13 cellular contexts compared by ENCODE assay signal in the genomic region with DNA sequence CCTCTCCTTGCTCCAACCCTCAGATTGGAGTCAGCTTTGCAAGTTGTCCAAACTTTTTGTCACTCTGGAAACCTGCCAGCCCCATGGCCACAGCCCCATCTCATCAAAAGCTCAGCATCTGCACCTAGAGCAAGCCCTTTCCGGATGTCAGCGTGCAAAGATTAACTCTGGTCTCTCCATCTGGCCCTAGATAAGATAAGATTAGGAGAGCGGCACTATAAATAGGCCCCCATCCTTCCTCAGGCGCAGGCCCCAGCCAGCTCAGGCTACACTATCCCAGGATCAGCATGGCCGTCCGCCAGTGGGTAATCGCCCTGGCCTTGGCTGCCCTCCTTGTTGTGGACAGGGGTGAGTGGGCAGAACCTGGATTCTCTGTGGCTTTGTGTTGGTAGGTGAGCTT. TPM values are rescaled to one million over a fixed set of nuclear protein-coding genes. Genes with fewer than 3 reads are reported as not detected.
DNase-seq lines count a peak whose midpoint lies in the region; ATAC-seq, FAIRE-seq and TF ChIP-seq lines count a peak whose summit lies in the region.
"Had no signal": no experiment of that assay in that cellular context is flagged by ENCODE, and none has a peak within 500 bp of the region (broad histone marks: within the 10 kb centered on the region; RNA-seq: fewer than 3 reads in every experiment).

A gene with protein sequence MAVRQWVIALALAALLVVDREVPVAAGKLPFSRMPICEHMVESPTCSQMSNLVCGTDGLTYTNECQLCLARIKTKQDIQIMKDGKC (plus strand): TSS at position 246 of the 400 bp plus-strand sequence. CDS start 42 bp downstream, at position 288.

- in situ Hi-C loops in KBM-7 (cut with MboI; ENCODE audit: low pct_unique_long_range_greater_than_20kb, low sequenced_read_pairs): no loop called here

- no peak within 1 kb of the TSS for H3K4me3 ChIP-seq in A549
- no peak within 1 kb of the TSS for H3K4me3 ChIP-seq in astrocyte (ENCODE audit: insufficient read depth, low read depth, low read length)

- no peak within 1 kb of the TSS for H3K4me2 ChIP-seq in A549
- no peak within 1 kb of the TSS for H3K4me2 ChIP-seq in astrocyte (ENCODE audit: low read length)

- no peak for DNase-seq in A549 (ENCODE audit: low read depth in 1 of 2, low spot score in 1 of 2)
- DNase-seq in KBM-7: peak; percentile 97
- DNase-seq in astrocyte (ENCODE audit: low read depth): peak; percentile 61
- DNase-seq in mesothelial cell of epicardium (ENCODE audit: low spot score in 2 of 2, unreplicated experiment in 2 of 2): no peak
- DNase-seq in GM19239 (ENCODE audit: insufficient read length, low spot score): no peak
- DNase-seq: GDM1, islet precursor cell, RPMI8226 had no signal

- no peak within 1 kb of the TSS for H2AFZ ChIP-seq in astrocyte (ENCODE audit: low read depth, low read length)

- H3K36me3 ChIP-seq in astrocyte (ENCODE audit: insufficient read depth, low read length): no peaks in the 10 kb centered on the region

- TF ChIP-seq EP300 in A549 (IDR thresholded peaks at IDR 0.05): no peak

- no peaks in the 10 kb centered on the region for H3K4me1 Mint-ChIP-seq in astrocyte (ENCODE audit: low read depth, unreplicated experiment)
- peaks cover 6% of the 10 kb centered on the region for H3K4me1 Mint-ChIP-seq in mesothelial cell of epicardium

- TF ChIP-seq CTCF in A549 (IDR thresholded peaks at IDR 0.05): no peak
- no peak for TF ChIP-seq CTCF in astrocyte (IDR thresholded peaks at IDR 0.05; ENCODE audit: insufficient read depth, low read depth, low read length)
- TF ChIP-seq CTCF in mesothelial cell of epicardium (IDR thresholded peaks at IDR 0.05; ENCODE audit: unreplicated experiment): no peak

- H3K9me3 Mint-ChIP-seq in astrocyte (ENCODE audit: unreplicated experiment) (no peaks in the 10 kb centered on the region), mesothelial cell of epicardium (no peaks in the 10 kb centered on the region)

- H3K4me3 Mint-ChIP-seq in astrocyte (ENCODE audit: unreplicated experiment) (no peak within 1 kb of the TSS), mesothelial cell of epicardium (no peak within 1 kb of the TSS)

- no peak within 1 kb of the TSS for H3K9ac ChIP-seq in astrocyte (ENCODE audit: low read length)

- H3K27ac ChIP-seq in A549 (peak within 1 kb of the TSS; percentile 35 to 68; a peak in 4 of 6 replicates), astrocyte (ENCODE audit: low read depth, low read length) (no peak within 1 kb of the TSS)

- POLR2A ChIA-PET in A549 (lab: Yijun Ruan, JAX): no interaction called here

- H3K36me3 Mint-ChIP-seq in astrocyte (ENCODE audit: low read depth, unreplicated experiment): no peaks in the 10 kb centered on the region
- no peaks in the 10 kb centered on the region for H3K36me3 Mint-ChIP-seq in mesothelial cell of epicardium

- H3K27me3 Mint-ChIP-seq in astrocyte (ENCODE audit: low read depth, unreplicated experiment) (peaks cover 35% of the 10 kb centered on the region), mesothelial cell of epicardium (ENCODE audit: low read depth) (peaks cover 26% of the 10 kb centered on the region)

- no peak within 1 kb of the TSS for H3K27ac Mint-ChIP-seq in astrocyte (ENCODE audit: unreplicated experiment)
- H3K27ac Mint-ChIP-seq in mesothelial cell of epicardium: peak within 1 kb of the TSS; percentile 32

- peaks cover 4% of the 10 kb centered on the region for H3K27me3 ChIP-seq in astrocyte (ENCODE audit: insufficient read depth, low read length)

- FAIRE-seq in A549 (lab: Jason Lieb, UNC) (no peak), astrocyte (lab: Jason Lieb, UNC) (no peak), GM19239 (lab: Jason Lieb, UNC) (no peak)

- ATAC-seq in A549 (no peak; a peak in 2 of 6 replicates), GM21717 (IDR thresholded peaks at IDR 0.05; ENCODE audit: unreplicated experiment) (no peak), HG03342 (IDR thresholded peaks at IDR 0.05; ENCODE audit: unreplicated experiment) (no peak), HG02798 (IDR thresholded peaks at IDR 0.05; ENCODE audit: poor library complexity, unreplicated experiment) (no peak)

- CTCF ChIA-PET in A549 (lab: Yijun Ruan, JAX): interaction anchor here (1.2 to 9.5 kb wide), 4 partner anchors 9 to 227 kb away, joined by 3 to 71 read pairs (median 8); no protein-coding TSS in a partner anchor

- 75% methylated on average over 7 of the region's 7 CpGs for WGBS in A549 (ENCODE audit: missing lambda C conversion rate)

- no peak for TF ChIP-seq RAD21 in A549 (conservative IDR thresholded peaks at IDR 0.05 in 1 of 2, IDR thresholded peaks at IDR 0.05 in 1 of 2)

- H3K4me1 ChIP-seq in A549: peaks cover 28% of the 10 kb centered on the region
- peaks cover 7% of the 10 kb centered on the region for H3K4me1 ChIP-seq in astrocyte (ENCODE audit: insufficient read depth, low read length)

- H3K79me2 ChIP-seq in astrocyte (ENCODE audit: insufficient read depth, low read length): no peaks in the 10 kb centered on the region

- no peak for TF ChIP-seq POLR2A in A549 (IDR thresholded peaks at IDR 0.05; ENCODE audit: low read length)

- no peaks in the 10 kb centered on the region for H4K20me1 ChIP-seq in astrocyte (ENCODE audit: insufficient read depth, low read length)

- H3K9me3 ChIP-seq in A549 (no peaks in the 10 kb centered on the region), astrocyte (ENCODE audit: insufficient read depth, low read depth, low read length) (no peaks in the 10 kb centered on the region)

TF ChIP-seq in A549, 52 proteins besides CTCF, POLR2A, EP300 and RAD21:
- TF ChIP-seq ZNF302 (CRISPR knock-in tag; IDR thresholded peaks at IDR 0.05) (no peak), MAZ (IDR thresholded peaks at IDR 0.05; ENCODE audit: borderline replicate concordance, low read depth, low read length) (no peak), FOXS1 (CRISPR knock-in tag; IDR thresholded peaks at IDR 0.05) (no peak), TP53 (CRISPR knock-in tag; IDR thresholded peaks at IDR 0.05) (no peak), CBX2 (IDR thresholded peaks at IDR 0.05; ENCODE audit: borderline replicate concordance, low read depth) (no peak), HDAC2 (IDR thresholded peaks at IDR 0.05) (no peak), TFCP2L1 (CRISPR knock-in tag; IDR thresholded peaks at IDR 0.05) (no peak), USF2 (IDR thresholded peaks at IDR 0.05) (no peak), EHF (CRISPR knock-in tag; IDR thresholded peaks at IDR 0.05) (no peak)

RNA-seq across cellular contexts. Expression of the gene that starts here (rescaled TPM):
- polyA plus RNA-seq in A549 (2011; rRNA removed) (0.37 TPM in 1 of 2 replicates, not detected in the other), A549 (2017; fragmentation: RNase III; extraction: RNeasy Plus Mini Kit Qiagen cat#74134 plus additional on column Dnase treatment) (not detected in 3 replicates)
- 0.34 TPM in 1 of 2 replicates, not detected in the other for polyA plus RNA-seq in A549 (2012; cell fraction: cytosol; rRNA removed)
- polyA plus RNA-seq in A549 (2012; cell fraction: nucleus; rRNA removed): not detected in 2 replicates
- polyA minus RNA-seq in A549 (2011; rRNA and poly(A)+ RNA removed): not detected in 2 replicates
- total RNA-seq in astrocyte (not detected in 2 replicates), mesothelial cell of epicardium (not detected in 3 replicates)
- total RNA-seq: chondrocyte, osteoblast had no signal

Comparison
In these comparisons a context has a peak if more than half of its experiments do, and no peak if none do; other contexts are left out.
1. Peak in DNase-seq in astrocyte; RNA of the gene not detected or under 1 TPM.